Comparison of ENCODE assay signal across 3 cellular contexts in genomic region chr12:74610711-74611110, GRCh38.
"Had no signal": no experiment of that assay in that cellular context is flagged by ENCODE, and none has a peak within 500 bp of the region (broad histone marks: within the 10 kb centered on the region; RNA-seq: fewer than 3 reads in every experiment).

No MANE protein-coding gene starts in this region.

- DNase-seq: GDM1, GF-D8 had no signal

- H3K4me3 ChIP-seq: GM12878 had no signal
